In genomic region chr2:99374747-99375146, GRCh38 we compare ENCODE assay signal across 27 cellular contexts. TPM values are rescaled to one million over a fixed set of nuclear protein-coding genes. Genes with fewer than 3 reads are reported as not detected.
A peak's percentile ranks its signal among the peaks of the same experiment; 100 is the strongest.
DNase-seq lines count a peak whose midpoint lies in the region; ATAC-seq, FAIRE-seq and TF ChIP-seq lines count a peak whose summit lies in the region.
"Had no signal": no experiment of that assay in that cellular context is flagged by ENCODE, and none has a peak within 500 bp of the region (broad histone marks: within the 10 kb centered on the region; RNA-seq: fewer than 3 reads in every experiment).

No MANE protein-coding gene starts in this region.

- H3K4me1 ChIP-seq in breast epithelium = no peaks in the 10 kb centered on the region
- H3K4me1 ChIP-seq: BE2C, BLaER1 had no signal

- H3K27ac Mint-ChIP-seq in activated CD4-positive, alpha-beta T cell treated with anti-CD3 and anti-CD28 coated beads for 36 hours = peak overlapping the region; percentile 11
- H3K27ac Mint-ChIP-seq in MCF 10A (ENCODE audit: low read depth, unreplicated experiment) = peak overlapping the region; percentile 69
- H3K27ac Mint-ChIP-seq: CD4-positive, CD25-positive, alpha-beta regulatory T cell; CD8-positive, alpha-beta memory T cell had no signal

- peaks cover 72% of the 10 kb centered on the region for H3K36me3 Mint-ChIP-seq in activated CD4-positive, alpha-beta T cell treated with anti-CD3 and anti-CD28 coated beads for 36 hours (ENCODE audit: low read depth)
- peaks cover 86% of the 10 kb centered on the region for H3K36me3 Mint-ChIP-seq in MCF 10A (ENCODE audit: insufficient read depth, unreplicated experiment)

- no peak for ATAC-seq in activated CD4-positive, alpha-beta T cell treated with anti-CD3 and anti-CD28 coated beads for 36 hours
- ATAC-seq in left cardiac atrium = no peak

- intact Hi-C loops in activated CD4-positive, alpha-beta T cell treated with anti-CD3 and anti-CD28 coated beads for 36 hours (cut with DNase I, micrococcal nuclease) = no loop called here
- intact Hi-C loops in MCF 10A (cut with micrococcal nuclease) (no loop called here), breast epithelium (cut with DNase I; ENCODE audit: low total_unique reads) (no loop called here), left cardiac atrium (cut with DNase I) (no loop called here)

- FAIRE-seq in G401.6 (lab: Jason Lieb, UNC) (peak; percentile 17), GM18507 (lab: Jason Lieb, UNC) (peak; percentile 26)
- FAIRE-seq: A204.1, GM12891 had no signal

- H3K4me1 Mint-ChIP-seq in activated CD4-positive, alpha-beta T cell treated with anti-CD3 and anti-CD28 coated beads for 36 hours = peaks cover 28% of the 10 kb centered on the region
- H3K4me1 Mint-ChIP-seq in MCF 10A (ENCODE audit: insufficient read depth, unreplicated experiment) = no peaks in the 10 kb centered on the region
- H3K4me1 Mint-ChIP-seq: CD14-positive monocyte had no signal

- H3K4me3 Mint-ChIP-seq in activated CD4-positive, alpha-beta T cell treated with anti-CD3 and anti-CD28 coated beads for 36 hours = no peak overlapping the region
- H3K4me3 Mint-ChIP-seq in MCF 10A (ENCODE audit: unreplicated experiment) = no peak overlapping the region
- H3K4me3 Mint-ChIP-seq: CD14-positive monocyte; CD4-positive, alpha-beta memory T cell; CD4-positive, CD25-positive, alpha-beta regulatory T cell; CD8-positive, alpha-beta memory T cell had no signal

- H3K27me3 ChIP-seq in breast epithelium = no peaks in the 10 kb centered on the region
- H3K27me3 ChIP-seq: BE2C, BLaER1 had no signal

- CTCF ChIA-PET in activated CD4-positive, alpha-beta T cell treated with anti-CD3 and anti-CD28 coated beads for 36 hours (lab: Charles Lee) = interaction anchor here (0.6 to 1.5 kb wide), 3 partner anchors 10 to 116 kb away, joined by 3 to 5 read pairs (median 3); no protein-coding TSS in a partner anchor
- CTCF ChIA-PET in MCF 10A (lab: Yijun Ruan, JAX) = interaction anchor here (1.2 kb wide), 1 partner anchor 279 kb away, joined by 3 read pairs; no protein-coding TSS in a partner anchor

- no peaks in the 10 kb centered on the region for H3K9me3 ChIP-seq in breast epithelium
- H3K9me3 ChIP-seq: BE2C had no signal

- TF ChIP-seq CTCF in MCF 10A (IDR thresholded peaks at IDR 0.05; ENCODE audit: unreplicated experiment) (no peak), breast epithelium (IDR thresholded peaks at IDR 0.05) (no peak)

- no peak for TF ChIP-seq POLR2A in breast epithelium (IDR thresholded peaks at IDR 0.05)

- POLR2A ChIA-PET in activated CD4-positive, alpha-beta T cell treated with anti-CD3 and anti-CD28 coated beads for 36 hours (lab: Charles Lee) = no interaction called here
- POLR2A ChIA-PET in MCF 10A (lab: Yijun Ruan, JAX) = interaction anchor here (1.3 kb wide), 1 partner anchor 12 kb away, joined by 3 read pairs; no protein-coding TSS in a partner anchor

- H3K9me3 Mint-ChIP-seq in activated CD4-positive, alpha-beta T cell treated with anti-CD3 and anti-CD28 coated beads for 36 hours (ENCODE audit: low read depth) = peaks cover 7% of the 10 kb centered on the region
- H3K9me3 Mint-ChIP-seq in MCF 10A (ENCODE audit: unreplicated experiment) = no peaks in the 10 kb centered on the region

- H3K27me3 Mint-ChIP-seq in activated CD4-positive, alpha-beta T cell treated with anti-CD3 and anti-CD28 coated beads for 36 hours = no peaks in the 10 kb centered on the region
- H3K27me3 Mint-ChIP-seq in MCF 10A (ENCODE audit: insufficient read depth, unreplicated experiment) = no peaks in the 10 kb centered on the region
- H3K27me3 Mint-ChIP-seq: CD4-positive, alpha-beta memory T cell; CD4-positive, CD25-positive, alpha-beta regulatory T cell; CD8-positive, alpha-beta memory T cell had no signal

- H3K27ac ChIP-seq in breast epithelium = no peak overlapping the region
- H3K27ac ChIP-seq: BLaER1 had no signal

- peaks cover 5% of the 10 kb centered on the region for H3K36me3 ChIP-seq in breast epithelium

- no peak for DNase-seq in activated CD4-positive, alpha-beta T cell treated with anti-CD3 and anti-CD28 coated beads for 36 hours
- no peak for DNase-seq in activated CD4-positive, alpha-beta T cell treated with anti-CD3 and anti-CD28 coated beads, Interleukin-2, amount 50 U/mL, for 48 hours
- DNase-seq in MCF 10A (ENCODE audit: unreplicated experiment) (no peak), breast epithelium (ENCODE audit: low spot score in 2 of 2) (no peak), GM18507 (ENCODE audit: extremely low spot score, insufficient read length, low read depth) (no peak), LoVo (ENCODE audit: low spot score) (no peak), left cardiac atrium (no peak)
- DNase-seq: 8988T; ACHN; BE2C; C1 segment of cervical spinal cord; CD4-positive, alpha-beta memory T cell; CD4-positive, CD25-positive, alpha-beta regulatory T cell; CD8-positive, alpha-beta memory T cell; COR-L47; DMS 273 treated with DMSO at 0.1 percent for 48 hours; DMS153; DMS53; DMS79; DND-41; EL; GF-D8 had no signal

- no TSS peak for BruUV-seq in MCF 10A (replicated peaks; lab: Mats Ljungman, UMichigan)

- no peak overlapping the region for H3K4me3 ChIP-seq in breast epithelium
- H3K4me3 ChIP-seq: BLaER1 had no signal

RNA-seq across cellular contexts. Expression of gene EIF5B, which starts 37.6 kb away (rescaled TPM):
- 10 to 100 TPM; 79.0 to 95.4 TPM for total RNA-seq in activated CD4-positive, alpha-beta T cell treated with anti-CD3 and anti-CD28 coated beads for 36 hours
- total RNA-seq in MCF 10A (2022) (45.6 and 55.5 TPM in 2 replicates), breast epithelium (10 to 100 TPM; 32.5 to 53.7 (median 42.3) TPM), left cardiac atrium (10 to 100 TPM; 51.7 to 66.9 TPM)

RNA-seq across cellular contexts. Expression of gene TXNDC9, which starts 38.6 kb away (rescaled TPM):
- total RNA-seq in activated CD4-positive, alpha-beta T cell treated with anti-CD3 and anti-CD28 coated beads for 36 hours = 10 to 100 TPM; 19.4 to 27.9 TPM
- total RNA-seq in MCF 10A (2022) = 40.2 and 41.0 TPM in 2 replicates
- total RNA-seq in breast epithelium = 10 to 100 TPM; 31.7 to 54.4 (median 47.0) TPM
- total RNA-seq in left cardiac atrium = 10 to 100 TPM; 16.4 to 24.2 TPM
